ENCODE assay signal across 19 cellular contexts in genomic region chr17:27585153-27585681, GRCh38. TPM values are rescaled to one million over a fixed set of nuclear protein-coding genes. Genes with fewer than 3 reads are reported as not detected.
DNase-seq lines count a peak whose midpoint lies in the region; ATAC-seq lines count a peak whose summit lies in the region.
"Had no signal": no experiment of that assay in that cellular context is flagged by ENCODE, and none has a peak within 500 bp of the region (broad histone marks: within the 10 kb centered on the region; RNA-seq: fewer than 3 reads in every experiment).

No MANE protein-coding gene starts in this region.

- peaks cover 24% of the 10 kb centered on the region for H3K4me1 Mint-ChIP-seq in activated T-cell treated with anti-CD3 and anti-CD28 coated beads, Interleukin-2, amount 50 U/mL, for 72 hours (ENCODE audit: low read depth)
- H3K4me1 Mint-ChIP-seq in stimulated activated naive B cell treated with anti-CD40 and anti-IgM and Interleukin-4, amounts not matched to agents 10 μg/mL and 1 μg/mL and 100 μg/mL, for 72 hours: peaks cover 14 to 15% of the 10 kb centered on the region in 2 donors

- H3K36me3 ChIP-seq in HUES6 (ENCODE audit: control insufficient read depth, insufficient read depth, low read length): peaks cover 45% of the 10 kb centered on the region
- H3K36me3 ChIP-seq: thoracic aorta had no signal

- no peaks in the 10 kb centered on the region for H3K9me3 Mint-ChIP-seq in activated T-cell treated with anti-CD3 and anti-CD28 coated beads, Interleukin-2, amount 50 U/mL, for 72 hours
- no peaks in the 10 kb centered on the region for H3K9me3 Mint-ChIP-seq in stimulated activated naive B cell treated with anti-CD40 and anti-IgM and Interleukin-4, amounts not matched to agents 10 μg/mL and 1 μg/mL and 100 μg/mL, for 72 hours

- no peak overlapping the region; the same call in 1 of the 2 replicates for H3K27ac ChIP-seq in HUES6 (ENCODE audit: low read depth, low read length)
- H3K27ac ChIP-seq: thoracic aorta had no signal

- peak overlapping the region; percentile 12 for H3K9ac ChIP-seq in HUES6 (ENCODE audit: low read length)

- no peaks in the 10 kb centered on the region for H3K27me3 Mint-ChIP-seq in activated T-cell treated with anti-CD3 and anti-CD28 coated beads, Interleukin-2, amount 50 U/mL, for 72 hours (ENCODE audit: low read depth)
- H3K27me3 Mint-ChIP-seq in stimulated activated naive B cell treated with anti-CD40 and anti-IgM and Interleukin-4, amounts not matched to agents 10 μg/mL and 1 μg/mL and 100 μg/mL, for 72 hours: no peaks in the 10 kb centered on the region

- H3K36me3 Mint-ChIP-seq in activated T-cell treated with anti-CD3 and anti-CD28 coated beads, Interleukin-2, amount 50 U/mL, for 72 hours (ENCODE audit: insufficient read depth in 2 of 2): peaks cover 7 to 29% of the 10 kb centered on the region in 2 donors
- H3K36me3 Mint-ChIP-seq in stimulated activated naive B cell treated with anti-CD40 and anti-IgM and Interleukin-4, amounts not matched to agents 10 μg/mL and 1 μg/mL and 100 μg/mL, for 72 hours: peaks cover 16 to 45% of the 10 kb centered on the region in 2 donors

- no peak overlapping the region for H3K4me3 Mint-ChIP-seq in activated T-cell treated with anti-CD3 and anti-CD28 coated beads, Interleukin-2, amount 50 U/mL, for 72 hours
- no peak overlapping the region for H3K4me3 Mint-ChIP-seq in stimulated activated naive B cell treated with anti-CD40 and anti-IgM and Interleukin-4, amounts not matched to agents 10 μg/mL and 1 μg/mL and 100 μg/mL, for 72 hours

- H3K9me3 ChIP-seq in HUES6 (ENCODE audit: control insufficient read depth, insufficient read depth, low read depth, low read length): no peaks in the 10 kb centered on the region
- H3K9me3 ChIP-seq: thoracic aorta had no signal

- H3K4me1 ChIP-seq in HUES6 (ENCODE audit: control insufficient read depth, insufficient read depth, low read length): peaks cover 3% of the 10 kb centered on the region; the same call in 1 of the 2 replicates

- H3K27ac Mint-ChIP-seq in activated T-cell treated with anti-CD3 and anti-CD28 coated beads, Interleukin-2, amount 50 U/mL, for 72 hours: peak overlapping the region; percentile 15
- no peak overlapping the region for H3K27ac Mint-ChIP-seq in stimulated activated naive B cell treated with anti-CD40 and anti-IgM and Interleukin-4, amounts not matched to agents 10 μg/mL and 1 μg/mL and 100 μg/mL, for 72 hours

- DNase-seq in activated T-cell treated with anti-CD3 and anti-CD28 coated beads, Interleukin-2, amount 50 U/mL, for 72 hours: no peak
- no peak for DNase-seq in activated T-cell treated with anti-CD3 and anti-CD28 coated beads, Interleukin-2, amount 50 U/mL, for 1 hour
- DNase-seq in germinal center (ENCODE audit: low spot score): peak; percentile 50
- no peak for DNase-seq in stimulated activated naive B cell treated with anti-CD40 and anti-IgM and Interleukin-4, amounts not matched to agents 10 μg/mL and 1 μg/mL and 100 μg/mL, for 72 hours
- no peak for DNase-seq in dermis blood vessel endothelial cell
- DNase-seq in GDM1 (lab: John Stamatoyannopoulos, UW): no peak
- DNase-seq in NCI-H1092 (lab: John Stamatoyannopoulos, UW): no peak
- DNase-seq: activated CD4-positive, alpha-beta T cell treated with anti-CD3 and anti-CD28 coated beads, Interleukin-2, amount 50 U/mL, for 1 hour; activated naive CD4-positive, alpha-beta T cell treated with anti-CD3 and anti-CD28 coated beads, Interleukin-2, amount 50 U/mL, for 16 hours; C1 segment of cervical spinal cord; cortex of kidney; DMS153; foreskin fibroblast; HCEC 1CT; kidney; NCI-H1417; RPMI8226 had no signal

- no peaks in the 10 kb centered on the region for H3K27me3 ChIP-seq in HUES6 (ENCODE audit: control insufficient read depth, insufficient read depth, low read length)

- no peak for ATAC-seq in activated T-cell treated with anti-CD3 and anti-CD28 coated beads, Interleukin-2, amount 50 U/mL, for 72 hours (replicated peaks in 1 of 2)
- ATAC-seq in stimulated activated naive B cell treated with anti-CD40 and anti-IgM and Interleukin-4, amounts not matched to agents 10 μg/mL and 1 μg/mL and 100 μg/mL, for 72 hours (replicated peaks): peak; percentile 60 to 86

- no peak overlapping the region for H3K4me3 ChIP-seq in HUES6 (ENCODE audit: low read depth, low read length)
- H3K4me3 ChIP-seq: thoracic aorta had no signal

RNA-seq across cellular contexts. Expression of gene LGALS9, which starts 45.8 kb away (rescaled TPM):
- 10 to 100 TPM; 44.8 to 46.3 TPM for total RNA-seq in activated T-cell treated with anti-CD3 and anti-CD28 coated beads, Interleukin-2, amount 50 U/mL, for 72 hours
- total RNA-seq in dermis blood vessel endothelial cell: 41.5 and 47.3 TPM in 2 replicates

Comparison
In these comparisons a context has a peak if more than half of its experiments do, and no peak if none do; other contexts are left out.
1. ATAC-seq: peak in stimulated activated naive B cell treated with anti-CD40 and anti-IgM and Interleukin-4, amounts not matched to agents 10 μg/mL and 1 μg/mL and 100 μg/mL, for 72 hours (2 of 2); none in activated T-cell treated with anti-CD3 and anti-CD28 coated beads, Interleukin-2, amount 50 U/mL, for 72 hours (0 of 2).